ENCODE assay signal across 21 cellular contexts in the genomic region with DNA sequence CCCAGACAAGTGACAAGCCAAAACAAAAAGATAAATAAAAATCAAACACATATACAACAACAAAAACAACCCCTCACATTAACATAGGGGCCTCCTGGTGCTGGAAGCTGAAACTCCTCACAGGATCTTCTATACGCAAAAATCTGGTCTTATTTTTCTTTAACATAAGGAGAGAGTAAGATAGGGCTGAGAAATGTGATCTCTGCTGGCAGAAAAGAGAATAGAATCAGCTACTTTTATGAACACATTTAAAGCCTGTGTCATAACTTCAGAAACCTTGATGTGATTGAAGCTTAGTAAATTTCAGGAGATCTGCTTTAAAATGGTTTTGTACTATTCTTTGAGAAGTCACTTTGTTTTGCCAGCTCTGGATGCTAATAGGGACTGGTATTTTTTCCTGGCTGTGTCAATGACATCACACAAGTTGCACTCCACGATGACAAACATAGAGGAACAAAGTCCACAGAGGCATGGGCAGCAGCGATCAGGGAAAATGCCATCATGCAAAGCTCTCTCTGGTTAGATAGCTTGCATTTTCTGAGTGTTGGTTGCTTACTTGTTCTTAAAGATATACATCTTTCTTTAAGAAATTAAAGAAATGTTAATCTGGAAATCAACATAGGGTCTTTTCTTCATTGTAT.
DNase-seq lines count a peak whose midpoint lies in the region; ATAC-seq, FAIRE-seq and TF ChIP-seq lines count a peak whose summit lies in the region.
"Had no signal": no experiment of that assay in that cellular context is flagged by ENCODE, and none has a peak within 500 bp of the region (broad histone marks: within the 10 kb centered on the region; RNA-seq: fewer than 3 reads in every experiment).

No MANE protein-coding gene starts in this region.

- H2BK5ac ChIP-seq in H9 (ENCODE audit: insufficient read length, low read length) = no peak overlapping the region

- intact Hi-C loops in prostate gland (cut with DNase I) = no loop called here
- intact Hi-C loops in activated T-helper 1 cell treated with anti-CD3 and anti-CD28 coated beads, Interleukin-12 subunit alpha, Interleukin-12 subunit beta, Interleukin-2, Interleukin-4 antibody, amounts not matched to agents 30 ng/mL and 10 ng/mL and 1 ng/mL, durations not matched to agents 14 hours and 24 hours and 36 hours (cut with micrococcal nuclease) = loop anchor here (5.0 kb wide), 3 partner anchors 454 to 831 kb away; no protein-coding TSS in a partner anchor

- no peaks in the 10 kb centered on the region for H3K79me2 ChIP-seq in H9 (ENCODE audit: insufficient read depth, low read length)

- H3K4me3 ChIP-seq in prostate gland = no peak overlapping the region
- H3K4me3 ChIP-seq: cardiac muscle cell, heart right ventricle, thyroid gland had no signal

- H3K9me3 ChIP-seq in H9 (ENCODE audit: control insufficient read depth, low read depth, low read length) (no peaks in the 10 kb centered on the region), prostate gland (no peaks in the 10 kb centered on the region)
- H3K9me3 ChIP-seq: heart right ventricle, thyroid gland had no signal

- no peak overlapping the region for H2BK15ac ChIP-seq in H9 (ENCODE audit: low read depth, low read length)

- H3K9ac ChIP-seq in H9 (ENCODE audit: extremely low read depth, insufficient read length, low read length) = no peak overlapping the region

- H3K9me3 Mint-ChIP-seq in H9 = no peaks in the 10 kb centered on the region
- no peaks in the 10 kb centered on the region for H3K9me3 Mint-ChIP-seq in activated T-helper 1 cell treated with anti-CD3 and anti-CD28 coated beads, Interleukin-12 subunit alpha, Interleukin-12 subunit beta, Interleukin-2, Interleukin-4 antibody, amounts not matched to agents 30 ng/mL and 10 ng/mL and 1 ng/mL, durations not matched to agents 14 hours and 24 hours and 36 hours
- no peaks in the 10 kb centered on the region for H3K9me3 Mint-ChIP-seq in activated CD4-positive, alpha-beta T cell treated with anti-CD3 and anti-CD28 coated beads, Interleukin-2, amount 10 ng/mL, durations not matched to agents 7 days and 5 days
- H3K9me3 Mint-ChIP-seq: activated naive CD8-positive, alpha-beta T cell treated with anti-CD3 and anti-CD28 coated beads, Interleukin-2, amount 10 ng/mL, durations not matched to agents 7 days and 5 days; activated T-cell treated with anti-CD3 and anti-CD28 coated beads, Interleukin-2, amount 50 U/mL, for 72 hours; mesothelial cell of epicardium; stimulated activated effector memory CD8-positive, alpha-beta T cell treated with anti-CD3 and anti-CD28 coated beads, Interleukin-12 subunit alpha, Interleukin-12 subunit beta, amount 100 ng/mL, for 72 hours had no signal

- H4K20me1 ChIP-seq in H9 (ENCODE audit: control insufficient read depth, insufficient read depth, insufficient read length) = no peaks in the 10 kb centered on the region

- no peak overlapping the region for H3K4me3 Mint-ChIP-seq in H9
- no peak overlapping the region for H3K4me3 Mint-ChIP-seq in activated T-helper 1 cell treated with anti-CD3 and anti-CD28 coated beads, Interleukin-12 subunit alpha, Interleukin-12 subunit beta, Interleukin-2, Interleukin-4 antibody, amounts not matched to agents 30 ng/mL and 10 ng/mL and 1 ng/mL, durations not matched to agents 14 hours and 24 hours and 36 hours
- H3K4me3 Mint-ChIP-seq in activated CD4-positive, alpha-beta T cell treated with anti-CD3 and anti-CD28 coated beads, Interleukin-2, amount 10 ng/mL, durations not matched to agents 7 days and 5 days = no peak overlapping the region
- H3K4me3 Mint-ChIP-seq: activated naive CD8-positive, alpha-beta T cell treated with anti-CD3 and anti-CD28 coated beads, Interleukin-2, amount 10 ng/mL, durations not matched to agents 7 days and 5 days; activated T-cell treated with anti-CD3 and anti-CD28 coated beads, Interleukin-2, amount 50 U/mL, for 72 hours; B cell; mesothelial cell of epicardium; stimulated activated effector memory CD8-positive, alpha-beta T cell treated with anti-CD3 and anti-CD28 coated beads, Interleukin-12 subunit alpha, Interleukin-12 subunit beta, amount 100 ng/mL, for 72 hours had no signal

- H3K14ac ChIP-seq in H9 (ENCODE audit: insufficient read depth, low read length) = no peak overlapping the region

- H2AFZ ChIP-seq in H9 (ENCODE audit: low read length) = no peak overlapping the region

- no peak overlapping the region for H3K18ac ChIP-seq in H9 (ENCODE audit: insufficient read length, low read depth, low read length)

- no peaks in the 10 kb centered on the region for H3K36me3 Mint-ChIP-seq in H9 (ENCODE audit: insufficient read depth in 1 of 3, low read depth in 3 of 3)
- no peaks in the 10 kb centered on the region for H3K36me3 Mint-ChIP-seq in activated T-helper 1 cell treated with anti-CD3 and anti-CD28 coated beads, Interleukin-12 subunit alpha, Interleukin-12 subunit beta, Interleukin-2, Interleukin-4 antibody, amounts not matched to agents 30 ng/mL and 10 ng/mL and 1 ng/mL, durations not matched to agents 14 hours and 24 hours and 36 hours (ENCODE audit: low read depth)
- no peaks in the 10 kb centered on the region for H3K36me3 Mint-ChIP-seq in activated CD4-positive, alpha-beta T cell treated with anti-CD3 and anti-CD28 coated beads, Interleukin-2, amount 10 ng/mL, durations not matched to agents 7 days and 5 days (ENCODE audit: low read depth)
- H3K36me3 Mint-ChIP-seq: activated naive CD8-positive, alpha-beta T cell treated with anti-CD3 and anti-CD28 coated beads, Interleukin-2, amount 10 ng/mL, durations not matched to agents 7 days and 5 days; mesothelial cell of epicardium; stimulated activated effector memory CD8-positive, alpha-beta T cell treated with anti-CD3 and anti-CD28 coated beads, Interleukin-12 subunit alpha, Interleukin-12 subunit beta, amount 100 ng/mL, for 72 hours had no signal

- no peak overlapping the region for H2BK20ac ChIP-seq in H9 (ENCODE audit: low read depth, low read length, poor library complexity, severe bottlenecking)

- no peaks in the 10 kb centered on the region for H3K23me2 ChIP-seq in H9 (ENCODE audit: insufficient read length, low read depth, low read length, poor library complexity, severe bottlenecking)

- H3K4me1 ChIP-seq in H9 (ENCODE audit: insufficient read depth, low read length) = peaks cover 2% of the 10 kb centered on the region; the same call in 1 of the 2 replicates
- H3K4me1 ChIP-seq in prostate gland (replicated peaks) = no peaks in the 10 kb centered on the region
- H3K4me1 ChIP-seq: heart right ventricle, thyroid gland had no signal

- POLR2A ChIA-PET in activated CD4-positive, alpha-beta T cell treated with anti-CD3 and anti-CD28 coated beads, Interleukin-2, amount 10 ng/mL, durations not matched to agents 7 days and 5 days (lab: Charles Lee) = interaction anchor here (0.5 kb wide), 1 partner anchor 222 kb away, joined by 8 read pairs; no protein-coding TSS in a partner anchor

- H3K27me3 ChIP-seq in H9 (ENCODE audit: insufficient read depth, low read length) (no peaks in the 10 kb centered on the region), prostate gland (replicated peaks; ENCODE audit: insufficient read depth) (no peaks in the 10 kb centered on the region)

- H4K5ac ChIP-seq in H9 (ENCODE audit: insufficient read length, low read depth, low read length) = no peak overlapping the region

- peak; percentile 49 for FAIRE-seq in islet of Langerhans (lab: Jason Lieb, UNC)
- FAIRE-seq: keratinocyte had no signal

- H3K56ac ChIP-seq in H9 (ENCODE audit: insufficient read length, low read depth, low read length) = no peak overlapping the region

- H3K4me2 ChIP-seq in H9 (ENCODE audit: insufficient read depth, insufficient read length, low read length) = no peak overlapping the region

- no peak for DNase-seq in H9
- DNase-seq in NCI-H345 (lab: John Stamatoyannopoulos, UW) = peak; percentile 55
- peak; percentile 36 for DNase-seq in prostate gland (ENCODE audit: low spot score)
- DNase-seq in activated T-helper 1 cell treated with anti-CD3 and anti-CD28 coated beads, Interleukin-12 subunit alpha, Interleukin-12 subunit beta, Interleukin-2, Interleukin-4 antibody, amounts not matched to agents 30 ng/mL and 10 ng/mL and 1 ng/mL, durations not matched to agents 14 hours and 24 hours and 36 hours (ENCODE audit: low spot score) = no peak
- no peak for DNase-seq in activated CD4-positive, alpha-beta T cell treated with anti-CD3 and anti-CD28 coated beads, Interleukin-2, amount 10 ng/mL, durations not matched to agents 7 days and 5 days
- DNase-seq: activated naive CD8-positive, alpha-beta T cell treated with anti-CD3 and anti-CD28 coated beads, Interleukin-2, amount 10 ng/mL, durations not matched to agents 7 days and 5 days; activated T-cell treated with anti-CD3 and anti-CD28 coated beads, Interleukin-2, amount 50 U/mL, for 72 hours; DMS79; effector CD4-positive, alpha-beta T cell; heart right ventricle; KG1; NCI-H524; occipital lobe; thyroid gland had no signal

- peak overlapping the region in 2 of 3 experiments; percentile 63; a peak in 2 of 7 replicates for H3K27ac Mint-ChIP-seq in H9
- H3K27ac Mint-ChIP-seq in activated T-helper 1 cell treated with anti-CD3 and anti-CD28 coated beads, Interleukin-12 subunit alpha, Interleukin-12 subunit beta, Interleukin-2, Interleukin-4 antibody, amounts not matched to agents 30 ng/mL and 10 ng/mL and 1 ng/mL, durations not matched to agents 14 hours and 24 hours and 36 hours = no peak overlapping the region
- H3K27ac Mint-ChIP-seq in activated CD4-positive, alpha-beta T cell treated with anti-CD3 and anti-CD28 coated beads, Interleukin-2, amount 10 ng/mL, durations not matched to agents 7 days and 5 days = no peak overlapping the region
- H3K27ac Mint-ChIP-seq: activated naive CD8-positive, alpha-beta T cell treated with anti-CD3 and anti-CD28 coated beads, Interleukin-2, amount 10 ng/mL, durations not matched to agents 7 days and 5 days; activated T-cell treated with anti-CD3 and anti-CD28 coated beads, Interleukin-2, amount 50 U/mL, for 72 hours; B cell; mesothelial cell of epicardium; stimulated activated effector memory CD8-positive, alpha-beta T cell treated with anti-CD3 and anti-CD28 coated beads, Interleukin-12 subunit alpha, Interleukin-12 subunit beta, amount 100 ng/mL, for 72 hours had no signal

- no CpG with 5 or more reads among the region's 3 CpGs for WGBS in H9 (ENCODE audit: extremely low coverage, insufficient read length, low lambda C conversion rate)
- 23% methylated on average over 3 of the region's 3 CpGs for WGBS in prostate gland

- CTCF ChIA-PET in activated CD4-positive, alpha-beta T cell treated with anti-CD3 and anti-CD28 coated beads, Interleukin-2, amount 10 ng/mL, durations not matched to agents 7 days and 5 days (lab: Charles Lee) = no interaction called here

- no peak overlapping the region for H3K27ac ChIP-seq in H9 (ENCODE audit: insufficient read length, low read depth, low read length)
- peak overlapping the region; percentile 34 to 38 for H3K27ac ChIP-seq in prostate gland
- H3K27ac ChIP-seq: cardiac muscle cell, heart right ventricle, thyroid gland had no signal

- H3T11ph ChIP-seq in H9 (ENCODE audit: low read length) = no peak overlapping the region

- H2BK120ac ChIP-seq in H9 (ENCODE audit: low read depth, low read length, poor library complexity, severe bottlenecking) = no peak overlapping the region

- H4K8ac ChIP-seq in H9 (replicated peaks; ENCODE audit: insufficient read length, low read depth, low read length) = no peak overlapping the region

- H3K4me1 Mint-ChIP-seq in H9 = peaks cover 50 to 54% of the 10 kb centered on the region in 2 experiments
- H3K4me1 Mint-ChIP-seq in activated T-helper 1 cell treated with anti-CD3 and anti-CD28 coated beads, Interleukin-12 subunit alpha, Interleukin-12 subunit beta, Interleukin-2, Interleukin-4 antibody, amounts not matched to agents 30 ng/mL and 10 ng/mL and 1 ng/mL, durations not matched to agents 14 hours and 24 hours and 36 hours (ENCODE audit: low read depth) = peaks cover 16% of the 10 kb centered on the region
- H3K4me1 Mint-ChIP-seq in activated CD4-positive, alpha-beta T cell treated with anti-CD3 and anti-CD28 coated beads, Interleukin-2, amount 10 ng/mL, durations not matched to agents 7 days and 5 days = peaks cover 17% of the 10 kb centered on the region
- H3K4me1 Mint-ChIP-seq: mesothelial cell of epicardium; stimulated activated effector memory CD8-positive, alpha-beta T cell treated with anti-CD3 and anti-CD28 coated beads, Interleukin-12 subunit alpha, Interleukin-12 subunit beta, amount 100 ng/mL, for 72 hours had no signal

- no peak for TF ChIP-seq POLR2A in prostate gland (IDR thresholded peaks at IDR 0.05)

- no peak for ATAC-seq in HG03457 (IDR thresholded peaks at IDR 0.05; ENCODE audit: unreplicated experiment)
- ATAC-seq: activated T-cell treated with anti-CD3 and anti-CD28 coated beads, Interleukin-2, amount 50 U/mL, for 72 hours; heart right ventricle; stimulated activated effector memory CD8-positive, alpha-beta T cell treated with anti-CD3 and anti-CD28 coated beads, Interleukin-12 subunit alpha, Interleukin-12 subunit beta, amount 100 ng/mL, for 72 hours had no signal

- H3K23ac ChIP-seq in H9 (ENCODE audit: insufficient read length, low read depth, low read length) = no peak overlapping the region

- H3K36me3 ChIP-seq in prostate gland = no peaks in the 10 kb centered on the region
- H3K36me3 ChIP-seq: cardiac muscle cell, heart right ventricle, thyroid gland had no signal

- H3K4ac ChIP-seq in H9 (ENCODE audit: low read depth, low read length) = no peak overlapping the region

- no peak overlapping the region for H2AK5ac ChIP-seq in H9 (ENCODE audit: insufficient read length, low read length)

- no peak overlapping the region for H2BK12ac ChIP-seq in H9 (ENCODE audit: insufficient read length, low read depth, low read length)

- H4K91ac ChIP-seq in H9 (ENCODE audit: insufficient read length, low read depth, low read length) = no peak overlapping the region

- TF ChIP-seq CTCF in H9 (conservative IDR thresholded peaks at IDR 0.05) (0 out of 3 replicates have a peak, but pooled peaks have one; percentile 14), prostate gland (IDR thresholded peaks at IDR 0.05) (peak in 1 of 4 experiments; percentile 29)

- 0 out of 2 replicates have a peak, but pooled peaks cover 2% of the 10 kb centered on the region for H3K27me3 Mint-ChIP-seq in H9 (ENCODE audit: low read depth)
- peaks cover 68% of the 10 kb centered on the region for H3K27me3 Mint-ChIP-seq in activated T-helper 1 cell treated with anti-CD3 and anti-CD28 coated beads, Interleukin-12 subunit alpha, Interleukin-12 subunit beta, Interleukin-2, Interleukin-4 antibody, amounts not matched to agents 30 ng/mL and 10 ng/mL and 1 ng/mL, durations not matched to agents 14 hours and 24 hours and 36 hours (ENCODE audit: insufficient read depth)
- peaks cover 72% of the 10 kb centered on the region for H3K27me3 Mint-ChIP-seq in activated CD4-positive, alpha-beta T cell treated with anti-CD3 and anti-CD28 coated beads, Interleukin-2, amount 10 ng/mL, durations not matched to agents 7 days and 5 days

- no peaks in the 10 kb centered on the region for H3K79me1 ChIP-seq in H9 (ENCODE audit: insufficient read depth, low read depth, low read length, poor library complexity, severe bottlenecking)

Comparison
In these comparisons a context has a peak if more than half of its experiments do, and no peak if none do; other contexts are left out.
1. DNase-seq: peak in NCI-H345 (single experiment) and prostate gland (single experiment); none in H9 (single experiment), activated T-helper 1 cell treated with anti-CD3 and anti-CD28 coated beads, Interleukin-12 subunit alpha, Interleukin-12 subunit beta, Interleukin-2, Interleukin-4 antibody, amounts not matched to agents 30 ng/mL and 10 ng/mL and 1 ng/mL, durations not matched to agents 14 hours and 24 hours and 36 hours (single experiment) and activated CD4-positive, alpha-beta T cell treated with anti-CD3 and anti-CD28 coated beads, Interleukin-2, amount 10 ng/mL, durations not matched to agents 7 days and 5 days (single experiment).
2. H3K27ac Mint-ChIP-seq: peak in H9 (2 of 3); none in activated T-helper 1 cell treated with anti-CD3 and anti-CD28 coated beads, Interleukin-12 subunit alpha, Interleukin-12 subunit beta, Interleukin-2, Interleukin-4 antibody, amounts not matched to agents 30 ng/mL and 10 ng/mL and 1 ng/mL, durations not matched to agents 14 hours and 24 hours and 36 hours (single experiment) and activated CD4-positive, alpha-beta T cell treated with anti-CD3 and anti-CD28 coated beads, Interleukin-2, amount 10 ng/mL, durations not matched to agents 7 days and 5 days (single experiment).